In the genomic region with DNA sequence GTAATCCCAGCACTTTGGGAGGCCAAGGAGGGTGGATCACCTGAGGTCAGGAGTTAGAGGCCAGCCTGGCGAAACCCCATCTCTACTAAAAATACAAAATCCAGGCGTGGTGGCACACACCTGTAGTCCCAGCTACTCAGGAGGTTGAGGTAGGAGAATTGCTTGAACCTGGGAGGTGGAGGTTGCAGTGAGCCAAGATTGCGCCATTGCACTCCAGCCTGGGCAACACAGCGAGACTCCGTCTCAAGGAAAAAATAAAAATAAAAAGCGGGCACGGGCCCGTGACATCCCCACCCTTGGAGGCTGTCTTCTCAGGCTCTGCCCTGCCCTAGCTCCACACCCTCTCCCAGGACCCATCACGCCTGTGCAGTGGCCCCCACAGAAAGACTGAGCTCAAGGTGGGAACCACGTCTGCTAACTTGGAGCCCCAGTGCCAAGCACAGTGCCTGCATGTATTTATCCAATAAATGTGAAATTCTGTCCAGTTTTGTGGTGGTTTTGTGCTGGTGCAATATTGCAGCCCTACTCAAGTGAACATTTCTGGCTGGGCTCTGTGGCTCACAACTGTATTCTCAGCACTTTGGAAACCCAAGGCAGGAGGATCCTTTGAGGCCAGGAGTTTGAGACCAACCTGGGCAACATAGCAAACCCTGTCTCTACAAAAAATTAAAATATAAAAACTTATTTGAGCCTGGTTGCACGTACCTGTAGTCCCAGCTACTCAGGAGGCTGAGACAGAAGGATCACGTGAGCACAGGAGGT, we compare ENCODE assay signal across 1 cellular context.
TF ChIP-seq lines count a peak whose summit lies in the region.

No MANE protein-coding gene starts in this region.

TF ChIP-seq in HEK293, 187 proteins besides CTCF, POLR2A, EP300 and RAD21:
- TF ChIP-seq, protein P1, sequence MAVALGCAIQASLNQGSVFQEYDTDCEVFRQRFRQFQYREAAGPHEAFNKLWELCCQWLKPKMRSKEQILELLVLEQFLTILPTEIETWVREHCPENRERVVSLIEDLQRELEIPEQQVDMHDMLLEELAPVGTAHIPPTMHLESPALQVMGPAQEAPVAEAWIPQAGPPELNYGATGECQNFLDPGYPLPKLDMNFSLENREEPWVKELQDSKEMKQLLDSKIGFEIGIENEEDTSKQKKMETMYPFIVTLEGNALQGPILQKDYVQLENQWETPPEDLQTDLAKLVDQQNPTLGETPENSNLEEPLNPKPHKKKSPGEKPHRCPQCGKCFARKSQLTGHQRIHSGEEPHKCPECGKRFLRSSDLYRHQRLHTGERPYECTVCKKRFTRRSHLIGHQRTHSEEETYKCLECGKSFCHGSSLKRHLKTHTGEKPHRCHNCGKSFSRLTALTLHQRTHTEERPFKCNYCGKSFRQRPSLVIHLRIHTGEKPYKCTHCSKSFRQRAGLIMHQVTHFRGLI (tag by site-specific recombination; IDR thresholded peaks at IDR 0.05) = peak; percentile 91
